In genomic region chr2:43225788-43226557, GRCh38 we compare ENCODE assay signal across 8 cellular contexts. TPM values are rescaled to one million over a fixed set of nuclear protein-coding genes. Genes with fewer than 3 reads are reported as not detected.
DNase-seq lines count a peak whose midpoint lies in the region; ATAC-seq and TF ChIP-seq lines count a peak whose summit lies in the region.

No MANE protein-coding gene starts in this region.

- peaks cover 73% of the 10 kb centered on the region for H3K4me1 ChIP-seq in Karpas-422 (ENCODE audit: low read length)

- H3K27me3 Mint-ChIP-seq in WTC11 (ENCODE audit: low read depth) = no peaks in the 10 kb centered on the region

- DNase-seq in GM03348 (ENCODE audit: low spot score) = peak; percentile 84
- DNase-seq in Karpas-422 = peak; percentile 76
- no peak for DNase-seq in WTC11 (ENCODE audit: low spot score)
- peak; percentile 65 for DNase-seq in central memory CD4-positive, alpha-beta T cell
- DNase-seq in kidney glomerular epithelial cell (lab: John Stamatoyannopoulos, UW) = peak; percentile 43
- peak; percentile 15 to 25 for DNase-seq in stimulated activated CD4-positive, alpha-beta T cell treated with anti-CD3 and anti-CD28 coated beads, Interleukin-1b, Interleukin-23, amount 100 ng/mL, for 1 hour (ENCODE audit: low read depth in 2 of 2)
- no peak for DNase-seq in NCI-H1436 treated with DMSO at 0.1 percent for 48 hours (lab: John Stamatoyannopoulos, UW)

- H3K36me3 ChIP-seq in Karpas-422 (ENCODE audit: insufficient read depth, low read length) = peaks cover 17% of the 10 kb centered on the region

- H3K36me3 Mint-ChIP-seq in WTC11 = peaks cover 15% of the 10 kb centered on the region

- peaks cover 41% of the 10 kb centered on the region for H3K79me2 ChIP-seq in Karpas-422 (ENCODE audit: low read length)

- H3K27me3 ChIP-seq in Karpas-422 (ENCODE audit: low read length) = no peaks in the 10 kb centered on the region

- no peak for TF ChIP-seq CTCF in WTC11 (IDR thresholded peaks at IDR 0.05)

- no peaks in the 10 kb centered on the region for H3K9me3 Mint-ChIP-seq in WTC11

- H3K4me3 Mint-ChIP-seq in WTC11 = peak overlapping the region; percentile 82

- H3K27ac ChIP-seq in Karpas-422 (ENCODE audit: low read length) = peak overlapping the region; percentile 97

- no peaks in the 10 kb centered on the region for H3K9me2 ChIP-seq in Karpas-422 (replicated peaks; ENCODE audit: insufficient read depth, low read length)

- H3K9me3 ChIP-seq in Karpas-422 (ENCODE audit: low read length) = no peaks in the 10 kb centered on the region

- H3K4me1 Mint-ChIP-seq in WTC11 = peaks cover 58% of the 10 kb centered on the region

- H3K4me3 ChIP-seq in Karpas-422 (ENCODE audit: low read length) = peak overlapping the region; percentile 90

- ATAC-seq in GM21619 (IDR thresholded peaks at IDR 0.05; ENCODE audit: unreplicated experiment) (peak; percentile 29), WTC11 (no peak)

- peaks cover 34% of the 10 kb centered on the region for H4K20me1 ChIP-seq in Karpas-422 (ENCODE audit: insufficient read depth, low read depth, low read length)

- POLR2A ChIA-PET in WTC11 (lab: Charles Lee) = interaction anchor here (1.2 to 2.3 kb wide), 5 partner anchors 8 to 56 kb away, joined by 3 to 11 read pairs (median 5); no protein-coding TSS in a partner anchor

- CTCF ChIA-PET in WTC11 (lab: Charles Lee) = interaction anchor here (0.6 to 5.1 kb wide), 19 partner anchors 8 to 295 kb away, joined by 3 to 31 read pairs (median 15); no protein-coding TSS in a partner anchor

- H3K27ac Mint-ChIP-seq in WTC11 = peak overlapping the region; percentile 57; the same call in 1 of the 2 replicates

- H3K9ac ChIP-seq in Karpas-422 (ENCODE audit: low read length) = peak overlapping the region; percentile 98

- H2AFZ ChIP-seq in Karpas-422 (ENCODE audit: low read length) = no peak overlapping the region

- peak overlapping the region; percentile 98 for H3K4me2 ChIP-seq in Karpas-422 (ENCODE audit: low read depth, low read length, poor library complexity, severe bottlenecking)

TF ChIP-seq in WTC11, 78 proteins besides CTCF, POLR2A, EP300 and RAD21 (continues in another document):
- TF ChIP-seq ETV6 (CRISPR knock-in tag; IDR thresholded peaks at IDR 0.05) (peak; percentile 8; the same call in 1 of the 2 replicates), FOXJ3 (CRISPR knock-in tag; IDR thresholded peaks at IDR 0.05; ENCODE audit: borderline replicate concordance) (no peak), TP53 (CRISPR knock-in tag; IDR thresholded peaks at IDR 0.05) (peak; percentile 50; the same call in 1 of the 2 replicates), ZNF396 (CRISPR knock-in tag; IDR thresholded peaks at IDR 0.05; ENCODE audit: borderline replicate concordance) (no peak), NR3C1 (CRISPR knock-in tag; conservative IDR thresholded peaks at IDR 0.05; ENCODE audit: low read depth) (0 out of 2 replicates have a peak, but pooled peaks have one; percentile 35), RORB (CRISPR knock-in tag; IDR thresholded peaks at IDR 0.05) (no peak), ZNF219 (CRISPR knock-in tag; IDR thresholded peaks at IDR 0.05; ENCODE audit: borderline replicate concordance) (peak; percentile 55; the same call in 1 of the 2 replicates), NFE2L1 (CRISPR knock-in tag; IDR thresholded peaks at IDR 0.05) (no peak), KAT7 (CRISPR knock-in tag; IDR thresholded peaks at IDR 0.05; ENCODE audit: borderline replicate concordance) (0 out of 2 replicates have a peak, but pooled peaks have one; percentile 6), AFF4 (CRISPR knock-in tag; IDR thresholded peaks at IDR 0.05; ENCODE audit: borderline replicate concordance) (peak; percentile 38; the same call in 1 of the 2 replicates)
- TF ChIP-seq, protein P1, sequence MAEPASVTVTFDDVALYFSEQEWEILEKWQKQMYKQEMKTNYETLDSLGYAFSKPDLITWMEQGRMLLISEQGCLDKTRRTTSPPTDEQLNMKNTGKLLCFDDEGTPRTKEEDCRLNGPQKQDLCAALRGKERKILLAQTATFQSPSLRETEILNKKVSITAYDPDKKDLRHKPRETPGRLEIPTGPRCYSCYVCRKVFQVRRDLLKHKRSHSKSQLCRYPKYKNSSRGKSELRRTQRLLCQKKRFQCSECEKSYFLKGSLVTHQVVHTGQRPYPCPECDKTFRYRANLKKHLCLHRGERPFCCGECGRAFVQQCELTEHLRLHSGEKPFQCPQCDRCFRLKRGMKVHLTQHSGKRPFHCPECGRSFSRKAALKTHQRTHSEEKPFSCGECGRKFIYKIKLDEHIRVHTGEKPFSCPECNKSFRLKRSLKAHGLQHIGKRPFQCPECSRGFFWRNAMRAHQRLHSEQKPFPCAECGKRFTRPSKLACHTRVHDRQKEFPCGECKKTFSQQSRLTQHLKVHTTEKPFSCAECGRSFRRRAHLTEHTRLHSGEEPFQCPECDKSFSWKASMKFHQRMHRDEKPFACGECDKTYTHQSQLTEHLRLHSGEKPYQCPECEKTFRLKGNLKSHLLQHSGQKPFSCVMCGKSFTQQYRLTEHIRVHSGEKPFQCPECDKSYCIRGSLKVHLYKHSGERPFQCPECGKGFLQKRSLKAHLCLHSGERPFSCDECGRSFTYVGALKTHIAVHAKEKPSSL (CRISPR knock-in tag; conservative IDR thresholded peaks at IDR 0.05) = no peak
- TF ChIP-seq, protein P2, sequence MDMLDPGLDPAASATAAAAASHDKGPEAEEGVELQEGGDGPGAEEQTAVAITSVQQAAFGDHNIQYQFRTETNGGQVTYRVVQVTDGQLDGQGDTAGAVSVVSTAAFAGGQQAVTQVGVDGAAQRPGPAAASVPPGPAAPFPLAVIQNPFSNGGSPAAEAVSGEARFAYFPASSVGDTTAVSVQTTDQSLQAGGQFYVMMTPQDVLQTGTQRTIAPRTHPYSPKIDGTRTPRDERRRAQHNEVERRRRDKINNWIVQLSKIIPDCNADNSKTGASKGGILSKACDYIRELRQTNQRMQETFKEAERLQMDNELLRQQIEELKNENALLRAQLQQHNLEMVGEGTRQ (CRISPR knock-in tag; IDR thresholded peaks at IDR 0.05) = peak; percentile 84
- TF ChIP-seq, protein P3, sequence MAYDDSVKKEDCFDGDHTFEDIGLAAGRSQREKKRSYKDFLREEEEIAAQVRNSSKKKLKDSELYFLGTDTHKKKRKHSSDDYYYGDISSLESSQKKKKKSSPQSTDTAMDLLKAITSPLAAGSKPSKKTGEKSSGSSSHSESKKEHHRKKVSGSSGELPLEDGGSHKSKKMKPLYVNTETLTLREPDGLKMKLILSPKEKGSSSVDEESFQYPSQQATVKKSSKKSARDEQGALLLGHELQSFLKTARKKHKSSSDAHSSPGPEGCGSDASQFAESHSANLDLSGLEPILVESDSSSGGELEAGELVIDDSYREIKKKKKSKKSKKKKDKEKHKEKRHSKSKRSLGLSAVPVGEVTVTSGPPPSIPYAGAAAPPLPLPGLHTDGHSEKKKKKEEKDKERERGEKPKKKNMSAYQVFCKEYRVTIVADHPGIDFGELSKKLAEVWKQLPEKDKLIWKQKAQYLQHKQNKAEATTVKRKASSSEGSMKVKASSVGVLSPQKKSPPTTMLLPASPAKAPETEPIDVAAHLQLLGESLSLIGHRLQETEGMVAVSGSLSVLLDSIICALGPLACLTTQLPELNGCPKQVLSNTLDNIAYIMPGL (CRISPR knock-in tag; IDR thresholded peaks at IDR 0.05) = 0 out of 2 replicates have a peak, but pooled peaks have one; percentile 11
- TF ChIP-seq, protein P4, sequence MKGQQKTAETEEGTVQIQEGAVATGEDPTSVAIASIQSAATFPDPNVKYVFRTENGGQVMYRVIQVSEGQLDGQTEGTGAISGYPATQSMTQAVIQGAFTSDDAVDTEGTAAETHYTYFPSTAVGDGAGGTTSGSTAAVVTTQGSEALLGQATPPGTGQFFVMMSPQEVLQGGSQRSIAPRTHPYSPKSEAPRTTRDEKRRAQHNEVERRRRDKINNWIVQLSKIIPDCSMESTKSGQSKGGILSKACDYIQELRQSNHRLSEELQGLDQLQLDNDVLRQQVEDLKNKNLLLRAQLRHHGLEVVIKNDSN (CRISPR knock-in tag; IDR thresholded peaks at IDR 0.05) = peak; percentile 82
- TF ChIP-seq, protein P5, sequence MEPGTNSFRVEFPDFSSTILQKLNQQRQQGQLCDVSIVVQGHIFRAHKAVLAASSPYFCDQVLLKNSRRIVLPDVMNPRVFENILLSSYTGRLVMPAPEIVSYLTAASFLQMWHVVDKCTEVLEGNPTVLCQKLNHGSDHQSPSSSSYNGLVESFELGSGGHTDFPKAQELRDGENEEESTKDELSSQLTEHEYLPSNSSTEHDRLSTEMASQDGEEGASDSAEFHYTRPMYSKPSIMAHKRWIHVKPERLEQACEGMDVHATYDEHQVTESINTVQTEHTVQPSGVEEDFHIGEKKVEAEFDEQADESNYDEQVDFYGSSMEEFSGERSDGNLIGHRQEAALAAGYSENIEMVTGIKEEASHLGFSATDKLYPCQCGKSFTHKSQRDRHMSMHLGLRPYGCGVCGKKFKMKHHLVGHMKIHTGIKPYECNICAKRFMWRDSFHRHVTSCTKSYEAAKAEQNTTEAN (CRISPR knock-in tag; IDR thresholded peaks at IDR 0.05) = peak; percentile 2; the same call in 1 of the 2 replicates

RNA-seq across cellular contexts. Expression of gene ZFP36L2, which starts 0.4 kb away (rescaled TPM):
- total RNA-seq in Karpas-422 (2014; rRNA removed; shearing (Covaris generic); ENCODE audit: low replicate concordance) = 4.0 and 10.6 TPM in 2 replicates
- 50.4 to 63.4 TPM (median 61.6 TPM) in 3 replicates for total RNA-seq in WTC11 (2021)

Comparison
In these comparisons a context has a peak if more than half of its experiments do, and no peak if none do; other contexts are left out.
1. DNase-seq: peak in GM03348 (single experiment), Karpas-422 (single experiment), central memory CD4-positive, alpha-beta T cell (single experiment), kidney glomerular epithelial cell (single experiment) and stimulated activated CD4-positive, alpha-beta T cell treated with anti-CD3 and anti-CD28 coated beads, Interleukin-1b, Interleukin-23, amount 100 ng/mL, for 1 hour (2 of 2); none in WTC11 (single experiment) and NCI-H1436 treated with DMSO at 0.1 percent for 48 hours (single experiment).